Comparison of ENCODE assay signal across 20 cellular contexts in genomic region chr18:13303761-13304364, GRCh38.
"Had no signal": no experiment of that assay in that cellular context is flagged by ENCODE, and none has a peak within 500 bp of the region (broad histone marks: within the 10 kb centered on the region; RNA-seq: fewer than 3 reads in every experiment).

No MANE protein-coding gene starts in this region.

- H3K27me3 ChIP-seq: brain microvascular endothelial cell, esophagus muscularis mucosa, gastroesophageal sphincter, heart left ventricle, sigmoid colon had no signal

- H3K36me3 Mint-ChIP-seq: activated CD4-positive, alpha-beta memory T cell treated with anti-CD3 and anti-CD28 coated beads for 36 hours; stimulated activated naive B cell treated with anti-CD40 and anti-IgM and Interleukin-4, amounts not matched to agents 10 μg/mL and 1 μg/mL and 100 μg/mL, for 72 hours had no signal

- H3K9me3 ChIP-seq: esophagus muscularis mucosa, gastroesophageal sphincter, sigmoid colon, thoracic aorta had no signal

- H3K36me3 ChIP-seq: brain microvascular endothelial cell, esophagus muscularis mucosa, gastroesophageal sphincter, heart left ventricle, sigmoid colon, thoracic aorta had no signal

- H3K9me3 Mint-ChIP-seq: central memory CD8-positive, alpha-beta T cell had no signal

- DNase-seq: activated CD4-positive, alpha-beta memory T cell treated with anti-CD3 and anti-CD28 coated beads for 36 hours; activated CD4-positive, alpha-beta T cell treated with anti-CD3 and anti-CD28 coated beads for 36 hours; activated CD8-positive, alpha-beta memory T cell treated with anti-CD3 and anti-CD28 coated beads, Interleukin-2, amount 10 ng/mL, durations not matched to agents 7 days and 5 days; activated naive CD8-positive, alpha-beta T cell treated with anti-CD3 and anti-CD28 coated beads, Interleukin-2, amount 10 ng/mL, durations not matched to agents 7 days and 5 days; amygdala; brain microvascular endothelial cell; cortex of kidney; effector CD4-positive, alpha-beta T cell; heart left ventricle; naive thymus-derived CD4-positive, alpha-beta T cell; sigmoid colon; stimulated activated naive B cell treated with anti-CD40 and anti-IgM and Interleukin-4, amounts not matched to agents 10 μg/mL and 1 μg/mL and 100 μg/mL, for 72 hours; SW 1271 had no signal

- H3K27ac Mint-ChIP-seq: activated CD4-positive, alpha-beta memory T cell treated with anti-CD3 and anti-CD28 coated beads for 36 hours; activated CD4-positive, alpha-beta T cell treated with anti-CD3 and anti-CD28 coated beads for 36 hours; activated CD8-positive, alpha-beta memory T cell treated with anti-CD3 and anti-CD28 coated beads, Interleukin-2, amount 10 ng/mL, durations not matched to agents 7 days and 5 days; activated naive CD8-positive, alpha-beta T cell treated with anti-CD3 and anti-CD28 coated beads, Interleukin-2, amount 10 ng/mL, durations not matched to agents 7 days and 5 days; memory B cell; stimulated activated naive B cell treated with anti-CD40 and anti-IgM and Interleukin-4, amounts not matched to agents 10 μg/mL and 1 μg/mL and 100 μg/mL, for 72 hours; T-helper 2 cell treated with Interferon-gamma antibody and Interleukin-4, amounts not matched to agents 5 μg/mL and 100 μg/mL, for 36 hours had no signal

- H3K9ac ChIP-seq: parathyroid adenoma had no signal

- H3K27ac ChIP-seq: brain microvascular endothelial cell, esophagus muscularis mucosa, heart left ventricle, parathyroid adenoma, sigmoid colon, thoracic aorta had no signal

- H3K4me3 ChIP-seq: esophagus muscularis mucosa, gastroesophageal sphincter, heart left ventricle, sigmoid colon, thoracic aorta had no signal

- H2AFZ ChIP-seq: parathyroid adenoma had no signal

- H3K4me3 Mint-ChIP-seq: activated CD4-positive, alpha-beta memory T cell treated with anti-CD3 and anti-CD28 coated beads for 36 hours; activated CD4-positive, alpha-beta T cell treated with anti-CD3 and anti-CD28 coated beads for 36 hours; activated CD8-positive, alpha-beta memory T cell treated with anti-CD3 and anti-CD28 coated beads, Interleukin-2, amount 10 ng/mL, durations not matched to agents 7 days and 5 days; activated naive CD8-positive, alpha-beta T cell treated with anti-CD3 and anti-CD28 coated beads, Interleukin-2, amount 10 ng/mL, durations not matched to agents 7 days and 5 days; central memory CD8-positive, alpha-beta T cell; memory B cell; naive thymus-derived CD4-positive, alpha-beta T cell; stimulated activated naive B cell treated with anti-CD40 and anti-IgM and Interleukin-4, amounts not matched to agents 10 μg/mL and 1 μg/mL and 100 μg/mL, for 72 hours; T-helper 2 cell treated with Interferon-gamma antibody and Interleukin-4, amounts not matched to agents 5 μg/mL and 100 μg/mL, for 36 hours had no signal

- H3K27me3 Mint-ChIP-seq: activated CD4-positive, alpha-beta memory T cell treated with anti-CD3 and anti-CD28 coated beads for 36 hours; activated CD4-positive, alpha-beta T cell treated with anti-CD3 and anti-CD28 coated beads for 36 hours; activated naive CD8-positive, alpha-beta T cell treated with anti-CD3 and anti-CD28 coated beads, Interleukin-2, amount 10 ng/mL, durations not matched to agents 7 days and 5 days; naive thymus-derived CD4-positive, alpha-beta T cell had no signal

- H3K4me1 ChIP-seq: parathyroid adenoma had no signal
